In the genomic region with DNA sequence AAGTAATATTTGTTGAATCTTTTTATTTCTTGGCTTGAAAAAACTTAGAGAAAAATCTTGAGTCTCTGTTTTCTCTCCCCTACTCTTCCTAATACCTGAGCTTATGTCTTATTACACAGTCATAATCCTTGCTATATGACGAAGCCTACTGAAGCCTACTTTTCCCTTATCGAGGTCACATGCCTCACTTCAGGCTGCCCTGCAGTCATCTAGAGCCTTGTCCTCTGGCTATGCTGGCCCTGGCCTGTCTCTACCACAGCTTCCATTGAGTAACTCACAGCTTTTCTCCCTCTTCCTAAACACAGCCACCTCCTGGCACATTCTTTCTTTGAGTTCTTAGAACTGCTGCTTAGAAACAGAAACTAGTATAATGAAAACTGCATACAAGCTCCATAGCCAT, we compare ENCODE assay signal across 19 cellular contexts.
"Had no signal": no experiment of that assay in that cellular context is flagged by ENCODE, and none has a peak within 500 bp of the region (broad histone marks: within the 10 kb centered on the region; RNA-seq: fewer than 3 reads in every experiment).

No MANE protein-coding gene starts in this region.

- DNase-seq: activated CD4-positive, alpha-beta T cell treated with anti-CD3 and anti-CD28 coated beads, Interleukin-2, amount 50 U/mL, for 1 hour; activated naive CD4-positive, alpha-beta T cell treated with Interleukin-2 at 50 U/mL for 16 hours; activated T-cell treated with anti-CD3 and anti-CD28 coated beads for 4 hours; cerebellar nuclear complex; effector memory CD4-positive, alpha-beta T cell; kidney; left ventricle myocardium inferior; right lobe of liver; spleen; stimulated activated naive CD8-positive, alpha-beta T cell treated with anti-CD3 and anti-CD28 coated beads, Interleukin-15, amount 100 ng/mL, for 72 hours; SW 1271; upper lobe of right lung had no signal

- H3K4me1 ChIP-seq: ascending aorta, breast epithelium, gastroesophageal sphincter, left ventricle myocardium inferior, prostate gland, right lobe of liver, spleen, upper lobe of right lung had no signal

- H3K27ac ChIP-seq: ascending aorta, breast epithelium, gastroesophageal sphincter, left ventricle myocardium inferior, prostate gland, right lobe of liver, spleen, upper lobe of right lung had no signal

- H3K36me3 ChIP-seq: ascending aorta, breast epithelium, gastroesophageal sphincter, left ventricle myocardium inferior, prostate gland, right lobe of liver, spleen, upper lobe of right lung had no signal

- H3K4me3 ChIP-seq: ascending aorta, breast epithelium, gastroesophageal sphincter, left ventricle myocardium inferior, prostate gland, right lobe of liver, spleen, upper lobe of right lung had no signal

- H3K9me3 ChIP-seq: ascending aorta, breast epithelium, gastroesophageal sphincter, prostate gland, right lobe of liver, upper lobe of right lung had no signal

- H3K27me3 ChIP-seq: ascending aorta, breast epithelium, gastroesophageal sphincter, right lobe of liver, spleen, upper lobe of right lung had no signal

- ATAC-seq: activated CD4-positive, CD25-positive, alpha-beta regulatory T cell treated with anti-CD3 and anti-CD28 coated beads, Interleukin-2, amount 50 U/mL, for 24 hours; activated T-helper 17 cell treated with anti-CD3 and anti-CD28 coated beads, Interleukin-2, amount 50 U/mL, for 72 hours; gastroesophageal sphincter; natural killer cell treated with Interleukin-12 subunit alpha and Interleukin-12 subunit beta and Interleukin-15 and Interleukin-18, amount 100 ng/mL, for 72 hours; right lobe of liver; stimulated activated naive CD8-positive, alpha-beta T cell treated with anti-CD3 and anti-CD28 coated beads, Interleukin-15, amount 100 ng/mL, for 72 hours; upper lobe of right lung had no signal
